In the genomic region with DNA sequence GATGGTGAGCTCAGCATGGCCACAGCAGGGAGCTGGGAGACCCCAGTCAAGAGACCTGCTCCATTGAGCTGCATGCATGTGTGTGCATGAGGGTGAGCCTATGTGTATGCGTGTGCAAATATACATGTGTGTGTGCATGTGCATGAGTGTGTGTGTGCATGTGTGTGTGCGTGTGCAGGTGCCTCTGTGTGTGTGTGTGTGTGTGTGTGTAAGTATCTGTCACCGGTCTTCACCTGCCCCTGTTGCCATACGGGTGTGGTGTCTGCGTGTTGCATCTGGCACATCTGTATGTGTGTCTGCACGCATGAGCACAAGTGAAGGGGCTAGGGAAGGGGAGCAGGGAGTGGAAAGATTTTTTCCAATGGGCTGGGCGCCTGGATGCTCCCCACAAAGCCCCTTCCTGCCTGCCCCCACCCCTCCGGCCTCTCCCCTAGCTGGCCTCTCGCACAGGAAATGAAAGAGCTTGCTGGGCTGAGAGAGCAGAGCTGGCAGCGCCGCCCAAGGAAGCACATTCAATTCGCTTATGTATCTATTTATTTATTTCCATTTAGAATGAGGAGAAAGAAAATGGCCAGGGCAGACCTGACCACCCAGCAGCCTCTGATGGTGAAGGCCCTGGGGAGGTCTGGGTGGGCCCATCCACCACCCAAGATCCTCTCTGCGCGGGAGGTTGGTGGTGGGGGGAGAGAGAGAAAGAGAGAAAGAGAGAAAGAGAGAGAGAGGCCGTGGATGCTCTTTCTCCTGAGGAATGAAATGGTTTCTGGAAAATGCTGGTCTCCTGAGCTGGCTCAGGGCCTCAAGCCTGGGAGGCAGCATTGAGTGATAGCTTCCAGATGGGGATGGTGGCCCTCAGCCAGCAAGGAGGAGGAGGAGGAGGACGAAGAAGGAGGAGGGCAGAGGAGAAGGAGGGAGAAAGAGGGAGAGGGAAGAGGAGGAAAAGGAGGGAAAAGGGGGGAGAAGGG, we compare ENCODE assay signal across 9 cellular contexts. TPM values are rescaled to one million over a fixed set of nuclear protein-coding genes. Genes with fewer than 3 reads are reported as not detected.
DNase-seq lines count a peak whose midpoint lies in the region; ATAC-seq and TF ChIP-seq lines count a peak whose summit lies in the region.
"Had no signal": no experiment of that assay in that cellular context is flagged by ENCODE, and none has a peak within 500 bp of the region (broad histone marks: within the 10 kb centered on the region; RNA-seq: fewer than 3 reads in every experiment).

No MANE protein-coding gene starts in this region.

- H3K9me3 ChIP-seq in uterus = no peaks in the 10 kb centered on the region

- H3K27me3 ChIP-seq in uterus = no peaks in the 10 kb centered on the region

- intact Hi-C loops in uterus (cut with DNase I; ENCODE audit: low total_unique reads) = loop anchor here (5.0 to 10.0 kb wide), 2 partner anchors 96 to 111 kb away; a partner anchor contains a TSS

- ATAC-seq in GM21825 (IDR thresholded peaks at IDR 0.05; ENCODE audit: unreplicated experiment) (no peak), HG03432 (IDR thresholded peaks at IDR 0.05; ENCODE audit: unreplicated experiment) (no peak)

- peak overlapping the region; percentile 100 for H3K27ac Mint-ChIP-seq in mesothelial cell of epicardium

- H3K4me3 ChIP-seq in uterus = peak overlapping the region in 1 of 2 donors; percentile 8

- peaks cover 22 to 28% of the 10 kb centered on the region in 2 donors for H3K4me1 ChIP-seq in uterus

- peaks cover 34% of the 10 kb centered on the region for H3K4me1 Mint-ChIP-seq in mesothelial cell of epicardium

- no peaks in the 10 kb centered on the region for H3K9me3 Mint-ChIP-seq in mesothelial cell of epicardium

- TF ChIP-seq POLR2A in uterus (IDR thresholded peaks at IDR 0.05) = peak in 1 of 2 donors; percentile 26

- H3K27ac ChIP-seq in cingulate gyrus (ENCODE audit: low read depth, low read length) = peak overlapping the region; percentile 80
- H3K27ac ChIP-seq in uterus = peak overlapping the region; percentile 89 to 99
- H3K27ac ChIP-seq: VCaP had no signal

- no peaks in the 10 kb centered on the region for H3K27me3 Mint-ChIP-seq in mesothelial cell of epicardium (ENCODE audit: low read depth)

- H3K4me3 Mint-ChIP-seq in mesothelial cell of epicardium = peak overlapping the region; percentile 55

- no peaks in the 10 kb centered on the region for H3K36me3 ChIP-seq in uterus

- peak; percentile 65 for DNase-seq in activated effector memory CD4-positive, alpha-beta T cell treated with anti-CD3 and anti-CD28 coated beads, Interleukin-2, amount 50 U/mL, for 16 hours
- no peak for DNase-seq in activated effector memory CD4-positive, alpha-beta T cell treated with Interleukin-2 at 50 U/mL for 16 hours
- peak in 1 of 2 experiments; percentile 87 for DNase-seq in mesothelial cell of epicardium (ENCODE audit: low spot score in 2 of 2, unreplicated experiment in 2 of 2)
- peak; percentile 96 to 98 for DNase-seq in uterus
- DNase-seq in NCI-H774 (lab: John Stamatoyannopoulos, UW) = no peak

- H3K36me3 Mint-ChIP-seq in mesothelial cell of epicardium = no peaks in the 10 kb centered on the region

- TF ChIP-seq CTCF in mesothelial cell of epicardium (IDR thresholded peaks at IDR 0.05; ENCODE audit: unreplicated experiment) (no peak), uterus (IDR thresholded peaks at IDR 0.05) (peak in 2 of 4 experiments; percentile 6 to 34)

RNA-seq across cellular contexts. Expression of a gene that starts 4.3 kb away (rescaled TPM):
- 0.94 to 1.8 TPM (median 1.2 TPM) in 3 replicates for total RNA-seq in mesothelial cell of epicardium
- total RNA-seq in uterus = 1 to 10 TPM in 2 of 4 donors, not detected in 2; 2.5 to 3.3 TPM

RNA-seq across cellular contexts. Expression of a gene that starts 4.4 kb away (rescaled TPM):
- total RNA-seq in mesothelial cell of epicardium = 0.25 to 0.29 TPM (median 0.27 TPM) in 3 replicates
- 1 to 10 TPM in 2 of 4 donors, not detected in 2; 1.7 to 1.8 TPM for total RNA-seq in uterus

RNA-seq across cellular contexts. Expression of a gene that starts 35.8 kb away (rescaled TPM):
- 0.36 to 0.58 TPM (median 0.49 TPM) in 3 replicates for total RNA-seq in mesothelial cell of epicardium
- 1 to 10 TPM in 3 of 4 donors, not detected in 1; 1.0 to 1.6 (median 1.5) TPM for total RNA-seq in uterus

Comparison
In these comparisons a context has a peak if more than half of its experiments do, and no peak if none do; other contexts are left out.
1. DNase-seq: peak in activated effector memory CD4-positive, alpha-beta T cell treated with anti-CD3 and anti-CD28 coated beads, Interleukin-2, amount 50 U/mL, for 16 hours (single experiment) and uterus (2 of 2); none in activated effector memory CD4-positive, alpha-beta T cell treated with Interleukin-2 at 50 U/mL for 16 hours (single experiment) and NCI-H774 (single experiment).